10 cellular contexts compared by ENCODE assay signal in the genomic region with DNA sequence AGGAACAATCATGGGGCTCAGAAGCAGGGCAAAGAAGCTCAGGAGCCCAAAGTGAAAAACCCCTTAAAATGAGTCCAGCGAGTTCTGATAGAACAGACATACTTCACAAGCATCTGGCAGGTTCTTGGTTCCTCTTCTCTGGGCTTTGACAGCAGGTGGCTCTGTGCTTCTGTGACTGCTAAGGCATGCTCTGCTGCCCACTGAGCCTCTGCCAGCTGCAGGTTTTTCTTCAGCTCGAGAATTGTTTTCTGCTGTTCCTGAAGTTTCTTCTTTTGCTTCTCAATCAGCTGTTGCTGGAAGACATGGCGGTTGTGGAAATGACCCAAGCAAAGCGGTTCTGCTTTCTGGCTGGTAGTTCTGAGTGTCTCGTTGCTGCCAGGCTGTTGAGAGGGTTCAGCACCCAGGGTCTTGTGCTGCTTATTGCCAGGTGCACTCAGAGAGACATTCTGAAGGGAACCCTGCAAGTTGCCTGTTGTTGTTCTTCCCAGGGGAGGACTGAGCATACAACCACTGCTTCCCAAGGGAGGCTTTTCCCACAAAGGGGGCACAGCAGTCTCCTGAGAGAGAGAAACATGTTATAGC. TPM values are rescaled to one million over a fixed set of nuclear protein-coding genes. Genes with fewer than 3 reads are reported as not detected.
DNase-seq lines count a peak whose midpoint lies in the region; ATAC-seq and TF ChIP-seq lines count a peak whose summit lies in the region.
"Had no signal": no experiment of that assay in that cellular context is flagged by ENCODE, and none has a peak within 500 bp of the region (broad histone marks: within the 10 kb centered on the region; RNA-seq: fewer than 3 reads in every experiment).

No MANE protein-coding gene starts in this region.

- no peaks in the 10 kb centered on the region for H3K9me3 ChIP-seq in mucosa of descending colon

- H3K9me3 Mint-ChIP-seq in chondrocyte (ENCODE audit: low read depth) = no peaks in the 10 kb centered on the region

- no peaks in the 10 kb centered on the region for H3K36me3 ChIP-seq in mucosa of descending colon (ENCODE audit: low read depth)

- H3K27me3 Mint-ChIP-seq in chondrocyte (ENCODE audit: low read depth) = no peaks in the 10 kb centered on the region

- intact Hi-C loops in mucosa of descending colon (cut with DNase I, micrococcal nuclease) = no loop called here

- no peaks in the 10 kb centered on the region for H3K4me1 ChIP-seq in mucosa of descending colon (ENCODE audit: low read depth)

- TF ChIP-seq CTCF in mucosa of descending colon (IDR thresholded peaks at IDR 0.05) (no peak), chondrocyte (IDR thresholded peaks at IDR 0.05) (no peak)

- no peak for DNase-seq in mucosa of descending colon
- DNase-seq in NCI-H2081 treated with DMSO at 0.1 percent for 48 hours (lab: John Stamatoyannopoulos, UW) = no peak
- DNase-seq in chondrocyte (ENCODE audit: low spot score) = no peak
- DNase-seq in KBM-7 = no peak
- no peak for DNase-seq in ureter (ENCODE audit: low spot score)
- DNase-seq: activated T-cell treated with anti-CD3 and anti-CD28 coated beads for 4 hours had no signal

- H3K36me3 Mint-ChIP-seq in chondrocyte (ENCODE audit: low read depth) = peaks cover 7% of the 10 kb centered on the region

- ATAC-seq in GM18870 (IDR thresholded peaks at IDR 0.05; ENCODE audit: unreplicated experiment) (peak; percentile 92), GM21619 (IDR thresholded peaks at IDR 0.05; ENCODE audit: unreplicated experiment) (peak; percentile 90), HG03196 (IDR thresholded peaks at IDR 0.05; ENCODE audit: unreplicated experiment) (peak; percentile 82), mucosa of descending colon (peak; percentile 70)

- H3K4me3 Mint-ChIP-seq in chondrocyte (ENCODE audit: unreplicated experiment) = no peak overlapping the region

- no peak overlapping the region for H3K4me3 ChIP-seq in mucosa of descending colon
- H3K4me3 ChIP-seq: cardiac muscle cell had no signal

- no peak overlapping the region for H3K27ac Mint-ChIP-seq in chondrocyte (ENCODE audit: unreplicated experiment)

- in situ Hi-C loops in KBM-7 (cut with MboI; ENCODE audit: low pct_unique_long_range_greater_than_20kb, low sequenced_read_pairs) = no loop called here

- H3K4me1 Mint-ChIP-seq in chondrocyte (ENCODE audit: low read depth) = no peaks in the 10 kb centered on the region

RNA-seq across cellular contexts. Expression of a gene that starts 50.8 kb away (rescaled TPM):
- 1 to 10 TPM; 3.9 to 6.2 (median 5.0) TPM for total RNA-seq in mucosa of descending colon
- 2.9 to 3.4 TPM (median 3.2 TPM) in 3 replicates for total RNA-seq in chondrocyte
- 16.0 TPM for total RNA-seq in ureter

RNA-seq across cellular contexts. Expression of a gene that starts 51.0 kb away (rescaled TPM):
- total RNA-seq in mucosa of descending colon (10 to 100 TPM; 17.9 to 29.1 (median 21.2) TPM), chondrocyte (10.2 to 16.3 TPM (median 12.5 TPM) in 3 replicates), ureter (41.4 TPM)

RNA-seq across cellular contexts. Expression of a gene that starts 57.7 kb away (rescaled TPM):
- 10 to 100 TPM; 31.4 to 66.7 (median 36.1) TPM for total RNA-seq in mucosa of descending colon
- 0.31 to 0.95 TPM (median 0.37 TPM) in 3 replicates for total RNA-seq in chondrocyte
- total RNA-seq in ureter = 10.4 TPM
